ENCODE assay signal across 1 cellular context in genomic region chr3:13263770-13264467, GRCh38.
TF ChIP-seq lines count a peak whose summit lies in the region.

No MANE protein-coding gene starts in this region.

TF ChIP-seq in HepG2, 621 proteins besides CTCF, POLR2A, EP300 and RAD21 (continued from another document):
- TF ChIP-seq UBTF (CRISPR knock-in tag; IDR thresholded peaks at IDR 0.05) (peak; percentile 96), MTERF4 (CRISPR knock-in tag; IDR thresholded peaks at IDR 0.05) (no peak), ZHX2 (IDR thresholded peaks at IDR 0.05; ENCODE audit: low read depth) (no peak), ZHX2 (CRISPR knock-in tag; IDR thresholded peaks at IDR 0.05; ENCODE audit: borderline replicate concordance) (peak; percentile 32; the same call in 1 of the 2 replicates), CBX5 (CRISPR knock-in tag; IDR thresholded peaks at IDR 0.05; ENCODE audit: borderline replicate concordance) (peak; percentile 47; the same call in 1 of the 2 replicates), TCF7 (IDR thresholded peaks at IDR 0.05; ENCODE audit: low read depth) (peak; percentile 55; the same call in 1 of the 2 replicates), STAG1 (CRISPR knock-in tag; IDR thresholded peaks at IDR 0.05) (0 out of 2 replicates have a peak, but pooled peaks have one; percentile 15), MATR3 (CRISPR knock-in tag; IDR thresholded peaks at IDR 0.05) (no peak)
TF ChIP-seq in HepG2: peak in this region for 179.
